16 cellular contexts compared by ENCODE assay signal in the genomic region with DNA sequence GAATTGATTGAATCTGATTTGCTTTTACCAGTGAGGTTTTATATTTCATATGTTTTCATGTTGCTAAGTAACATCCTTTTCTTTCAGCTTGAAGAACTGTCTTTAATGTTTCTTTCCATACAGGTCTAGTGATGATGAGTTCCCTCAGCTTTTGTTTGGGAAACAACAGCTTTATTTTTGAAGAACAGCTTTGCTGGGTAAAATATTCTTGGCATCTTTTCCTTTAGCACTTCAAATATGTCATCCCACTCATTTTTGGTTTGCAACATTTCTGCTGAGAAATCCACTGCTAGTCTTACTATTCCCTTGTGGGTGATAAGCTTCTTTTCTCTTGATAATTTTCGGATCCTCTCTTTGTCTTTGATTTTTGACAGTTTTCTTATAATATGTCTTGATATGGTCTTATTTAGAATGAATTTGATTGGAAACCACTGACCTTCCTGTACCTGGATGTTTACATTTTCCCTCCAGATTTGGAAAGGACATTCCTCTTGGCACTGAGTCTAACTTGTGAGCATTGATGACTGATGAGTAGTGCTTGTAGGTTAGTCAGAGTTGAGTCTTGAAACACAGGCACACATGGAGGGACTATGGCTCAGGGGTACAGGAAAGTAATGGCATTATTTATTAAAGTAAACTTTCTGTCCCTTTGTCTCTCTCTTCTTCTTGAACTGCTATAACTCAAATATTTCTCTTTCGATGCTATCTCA.
"Had no signal": no experiment of that assay in that cellular context is flagged by ENCODE, and none has a peak within 500 bp of the region (broad histone marks: within the 10 kb centered on the region; RNA-seq: fewer than 3 reads in every experiment).

No MANE protein-coding gene starts in this region.

- DNase-seq: activated CD4-positive, CD25-positive, alpha-beta regulatory T cell treated with anti-CD3 and anti-CD28 coated beads, Interleukin-2, amount 50 U/mL, for 72 hours; activated naive CD8-positive, alpha-beta T cell treated with anti-CD3 and anti-CD28 coated beads for 36 hours; amygdala; body of pancreas; effector CD8-positive, alpha-beta T cell; islet precursor cell; left lung; mucosa of descending colon; naive thymus-derived CD4-positive, alpha-beta T cell; sigmoid colon; stimulated activated CD4-positive, alpha-beta T cell treated with anti-CD3 and anti-CD28 coated beads, Interleukin-1b, Interleukin-23, amount 100 ng/mL, for 48 hours; T1000 had no signal

- H3K36me3 Mint-ChIP-seq: activated naive CD8-positive, alpha-beta T cell treated with anti-CD3 and anti-CD28 coated beads for 36 hours; naive thymus-derived CD4-positive, alpha-beta T cell had no signal

- H3K4me1 Mint-ChIP-seq: activated naive CD8-positive, alpha-beta T cell treated with anti-CD3 and anti-CD28 coated beads for 36 hours; naive thymus-derived CD4-positive, alpha-beta T cell had no signal

- H3K27me3 ChIP-seq: gastroesophageal sphincter, left lung, sigmoid colon had no signal

- H3K9me3 ChIP-seq: mucosa of descending colon had no signal

- H3K4me3 Mint-ChIP-seq: activated naive CD8-positive, alpha-beta T cell treated with anti-CD3 and anti-CD28 coated beads for 36 hours; activated T-helper 1 cell treated with anti-CD3 and anti-CD28 coated beads, Interleukin-12 subunit alpha, Interleukin-12 subunit beta, Interleukin-2, Interleukin-4 antibody, amounts not matched to agents 30 ng/mL and 10 ng/mL and 1 ng/mL, durations not matched to agents 14 hours and 24 hours and 36 hours; memory B cell; naive thymus-derived CD4-positive, alpha-beta T cell had no signal

- H3K4me3 ChIP-seq: body of pancreas, gastroesophageal sphincter, left lung, mucosa of descending colon, sigmoid colon had no signal

- H3K27ac Mint-ChIP-seq: activated naive CD8-positive, alpha-beta T cell treated with anti-CD3 and anti-CD28 coated beads for 36 hours; activated T-helper 1 cell treated with anti-CD3 and anti-CD28 coated beads, Interleukin-12 subunit alpha, Interleukin-12 subunit beta, Interleukin-2, Interleukin-4 antibody, amounts not matched to agents 30 ng/mL and 10 ng/mL and 1 ng/mL, durations not matched to agents 14 hours and 24 hours and 36 hours; memory B cell; naive thymus-derived CD4-positive, alpha-beta T cell had no signal

- H3K79me2 ChIP-seq: parathyroid adenoma had no signal

- H3K4me1 ChIP-seq: body of pancreas, gastroesophageal sphincter, left lung, parathyroid adenoma, sigmoid colon had no signal

- ATAC-seq: body of pancreas; gastroesophageal sphincter; left lung; mucosa of descending colon; naive thymus-derived CD4-positive, alpha-beta T cell had no signal

- H3K9ac ChIP-seq: parathyroid adenoma had no signal

- H3K27me3 Mint-ChIP-seq: activated naive CD8-positive, alpha-beta T cell treated with anti-CD3 and anti-CD28 coated beads for 36 hours; memory B cell; naive thymus-derived CD4-positive, alpha-beta T cell had no signal

- H3K36me3 ChIP-seq: gastroesophageal sphincter, left lung, sigmoid colon had no signal

- H3K27ac ChIP-seq: body of pancreas, gastroesophageal sphincter, left lung, parathyroid adenoma, sigmoid colon had no signal

- H2AFZ ChIP-seq: parathyroid adenoma had no signal
